Comparison of ENCODE assay signal across 9 cellular contexts in genomic region chr3:141425523-141426233, GRCh38.
DNase-seq lines count a peak whose midpoint lies in the region; ATAC-seq and TF ChIP-seq lines count a peak whose summit lies in the region.
"Had no signal": no experiment of that assay in that cellular context is flagged by ENCODE, and none has a peak within 500 bp of the region (broad histone marks: within the 10 kb centered on the region; RNA-seq: fewer than 3 reads in every experiment).

No MANE protein-coding gene starts in this region.

- H3K9me3 ChIP-seq in muscle layer of duodenum (ENCODE audit: control insufficient read depth in 1 of 2, low read length in 2 of 2) (no peaks in the 10 kb centered on the region), HAP-1 (no peaks in the 10 kb centered on the region)

- H3K4me1 ChIP-seq in muscle layer of duodenum (ENCODE audit: control insufficient read depth in 1 of 2, insufficient read depth in 2 of 2, low read length in 2 of 2) (peaks cover 19 to 65% of the 10 kb centered on the region in 2 donors), HAP-1 (no peaks in the 10 kb centered on the region)

- in situ Hi-C loops in HAP-1 (cut with MboI; ENCODE audit: low sequenced_read_pairs) = no loop called here

- H3K36me3 ChIP-seq in muscle layer of duodenum (ENCODE audit: control insufficient read depth in 1 of 2, insufficient read depth in 2 of 2, low read length in 2 of 2) = peaks cover 3 to 9% of the 10 kb centered on the region in 2 donors
- no peaks in the 10 kb centered on the region for H3K36me3 ChIP-seq in HAP-1 (replicated peaks)

- H3K4me3 ChIP-seq in coronary artery = peak overlapping the region; percentile 15
- no peak overlapping the region for H3K4me3 ChIP-seq in muscle layer of duodenum (ENCODE audit: low read depth in 1 of 2, low read length in 2 of 2)
- H3K4me3 ChIP-seq in HAP-1 = no peak overlapping the region

- ATAC-seq in HG02610 (IDR thresholded peaks at IDR 0.05; ENCODE audit: unreplicated experiment) = peak; percentile 35
- no peak for ATAC-seq in GM18498 (IDR thresholded peaks at IDR 0.05; ENCODE audit: unreplicated experiment)

- H3K27ac ChIP-seq in 22Rv1 (peak overlapping the region; percentile 55), coronary artery (peak overlapping the region; percentile 58 to 74), muscle layer of duodenum (ENCODE audit: low read length) (peak overlapping the region; percentile 78)
- H3K27ac ChIP-seq: HL-60 had no signal

- no peak for DNase-seq in coronary artery (ENCODE audit: low spot score)
- DNase-seq in HAP-1 (ENCODE audit: low spot score in 2 of 2) = no peak
- DNase-seq in GM19238 (ENCODE audit: insufficient read length, low spot score) = no peak
- no peak for DNase-seq in NCI-H2029 treated with DMSO at 0.1 percent for 48 hours (lab: John Stamatoyannopoulos, UW)

- TF ChIP-seq CTCF in 22Rv1 (IDR thresholded peaks at IDR 0.05) (no peak), coronary artery (IDR thresholded peaks at IDR 0.05) (no peak)

- no peaks in the 10 kb centered on the region for H3K27me3 ChIP-seq in muscle layer of duodenum (ENCODE audit: low read depth, low read length)
- H3K27me3 ChIP-seq in HAP-1 (ENCODE audit: low read depth) = no peaks in the 10 kb centered on the region
